In the genomic region with DNA sequence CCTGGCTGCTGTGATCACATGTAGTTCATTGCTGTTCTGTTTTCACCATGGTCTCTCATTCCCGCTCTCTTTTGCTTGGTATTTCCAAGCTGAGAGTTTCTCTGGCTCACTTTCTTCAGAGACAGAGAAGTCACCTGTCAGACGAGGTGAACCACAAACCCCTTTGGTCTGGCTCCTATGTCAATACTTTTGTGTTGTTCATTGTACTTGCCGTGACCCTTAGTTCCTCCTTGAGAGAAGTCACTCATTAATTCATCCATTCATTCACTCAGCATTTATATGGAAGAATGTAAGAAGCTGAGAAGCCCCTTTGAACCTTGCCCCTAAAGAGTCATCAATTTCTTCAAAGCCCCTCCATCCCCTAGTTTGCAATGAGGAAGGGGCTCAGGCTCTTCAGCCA, we compare ENCODE assay signal across 2 cellular contexts.
TF ChIP-seq lines count a peak whose summit lies in the region.

No MANE protein-coding gene starts in this region.

TF ChIP-seq in HepG2, 621 proteins besides CTCF, POLR2A, EP300 and RAD21:
- TF ChIP-seq PHB2 (IDR thresholded peaks at IDR 0.05; ENCODE audit: partially characterized antibody) (no peak), SRSF4 (IDR thresholded peaks at IDR 0.05; ENCODE audit: low read depth, low read length, poor library complexity, severe bottlenecking) (no peak), FOXP1 (IDR thresholded peaks at IDR 0.05) (no peak), FOXP1 (CRISPR knock-in tag; IDR thresholded peaks at IDR 0.05) (no peak), SMAD9 (CRISPR knock-in tag; IDR thresholded peaks at IDR 0.05) (no peak)

TF ChIP-seq in K562, 482 proteins besides CTCF, POLR2A, EP300 and RAD21:
- TF ChIP-seq ZNF24 (IDR thresholded peaks at IDR 0.05), result peak; percentile 74
- TF ChIP-seq HSF4 (CRISPR knock-in tag; IDR thresholded peaks at IDR 0.05; ENCODE audit: borderline replicate concordance), result no peak
TF ChIP-seq in K562: peak in this region for 1.
